13 cellular contexts compared by ENCODE assay signal in genomic region chr2:71500426-71501079, GRCh38. TPM values are rescaled to one million over a fixed set of nuclear protein-coding genes. Genes with fewer than 3 reads are reported as not detected.
DNase-seq lines count a peak whose midpoint lies in the region; ATAC-seq and TF ChIP-seq lines count a peak whose summit lies in the region.
"Had no signal": no experiment of that assay in that cellular context is flagged by ENCODE, and none has a peak within 500 bp of the region (broad histone marks: within the 10 kb centered on the region; RNA-seq: fewer than 3 reads in every experiment).

No MANE protein-coding gene starts in this region.

- H4K8ac ChIP-seq in neuronal stem cell (ENCODE audit: low read depth, low read length) = no peak overlapping the region

- H3K9ac ChIP-seq in neuronal stem cell (ENCODE audit: low read depth, low read length, poor library complexity) = no peak overlapping the region

- no peaks in the 10 kb centered on the region for H3K4me1 Mint-ChIP-seq in glutamatergic neuron (ENCODE audit: low read depth, unreplicated experiment)
- H3K4me1 Mint-ChIP-seq: immature natural killer cell; naive thymus-derived CD4-positive, alpha-beta T cell had no signal

- no peaks in the 10 kb centered on the region for H3K79me1 ChIP-seq in neuronal stem cell (ENCODE audit: low read depth, low read length)

- peaks cover 0 to 17% of the 10 kb centered on the region in 2 donors for H3K4me1 ChIP-seq in ascending aorta
- H3K4me1 ChIP-seq in heart right ventricle = peaks cover 43 to 90% (median 84%) of the 10 kb centered on the region in 9 donors
- H3K4me1 ChIP-seq in neuronal stem cell (ENCODE audit: control insufficient read depth in 2 of 2, insufficient read depth in 1 of 2, low read depth in 1 of 2, low read length in 2 of 2) = peaks cover 6 to 17% of the 10 kb centered on the region in 2 donors

- no peak overlapping the region for H2BK120ac ChIP-seq in neuronal stem cell (ENCODE audit: low read depth, low read length)

- no peak overlapping the region for H2BK15ac ChIP-seq in neuronal stem cell (ENCODE audit: low read length)

- no peak overlapping the region for H3K27ac Mint-ChIP-seq in glutamatergic neuron (ENCODE audit: unreplicated experiment)

- no peak overlapping the region for H3K14ac ChIP-seq in neuronal stem cell (ENCODE audit: low read length)

- intact Hi-C loops in ascending aorta (cut with DNase I) (loop anchor here (5.0 kb wide), 1 partner anchor 33 kb away; no protein-coding TSS in a partner anchor), heart right ventricle (cut with DNase I) (loop anchor here in 3 of 10 donors (5.0 to 10.0 kb wide), 3 partner anchors 33 to 346 kb away; partner anchors contain the start of gene PAIP2B (in 1 of the 3))

- no peak overlapping the region for H3K4me3 Mint-ChIP-seq in glutamatergic neuron (ENCODE audit: unreplicated experiment)
- H3K4me3 Mint-ChIP-seq: immature natural killer cell; naive thymus-derived CD4-positive, alpha-beta T cell had no signal

- no peak overlapping the region for H2BK12ac ChIP-seq in neuronal stem cell (ENCODE audit: low read length)

- peak; percentile 30 to 72 (median 61) for ATAC-seq in heart right ventricle
- ATAC-seq in HG02678 (IDR thresholded peaks at IDR 0.05; ENCODE audit: unreplicated experiment) = no peak
- ATAC-seq: activated CD4-positive, CD25-positive, alpha-beta regulatory T cell treated with anti-CD3 and anti-CD28 coated beads, Interleukin-2, amount 50 U/mL, for 24 hours; activated naive CD4-positive, alpha-beta T cell treated with anti-CD3 and anti-CD28 coated beads, Interleukin-2, amount 50 U/mL, for 72 hours; naive thymus-derived CD4-positive, alpha-beta T cell had no signal

- H3K4ac ChIP-seq in neuronal stem cell (ENCODE audit: low read length) = no peak overlapping the region

- 50 to 55% methylated on average over 7 of the region's 7 CpGs for WGBS in heart right ventricle, 2 donors
- WGBS in neuronal stem cell (ENCODE audit: extremely low coverage in 2 of 2, insufficient read length in 2 of 2, insufficient replicate concordance in 1 of 2), 2 donors = no CpG with 5 or more reads among the region's 7 CpGs

- H3K36me3 Mint-ChIP-seq in glutamatergic neuron (ENCODE audit: unreplicated experiment) = no peaks in the 10 kb centered on the region
- H3K36me3 Mint-ChIP-seq: activated naive CD4-positive, alpha-beta T cell treated with anti-CD3 and anti-CD28 coated beads, Interleukin-2, amount 50 U/mL, for 72 hours; immature natural killer cell; naive thymus-derived CD4-positive, alpha-beta T cell had no signal

- H2BK5ac ChIP-seq in neuronal stem cell (ENCODE audit: low read length) = peak overlapping the region; percentile 59

- no peak overlapping the region for H3K23ac ChIP-seq in neuronal stem cell (ENCODE audit: low read depth, low read length, poor library complexity)

- no peak overlapping the region for H3K4me2 ChIP-seq in neuronal stem cell (ENCODE audit: insufficient read depth, low read length, poor library complexity, severe bottlenecking)

- H3K27ac ChIP-seq in ascending aorta = peak overlapping the region; percentile 70 to 80
- peak overlapping the region; percentile 68 to 96 (median 82) for H3K27ac ChIP-seq in heart right ventricle
- H3K27ac ChIP-seq in neuronal stem cell (replicated peaks; ENCODE audit: low read length) = no peak overlapping the region

- DNase-seq in A172 (ENCODE audit: low spot score) = peak; percentile 54
- no peak for DNase-seq in ascending aorta (ENCODE audit: low spot score in 2 of 2)
- peak; percentile 54 to 70 for DNase-seq in heart right ventricle
- DNase-seq in neuronal stem cell (ENCODE audit: low spot score) = no peak
- DNase-seq in superior temporal gyrus (ENCODE audit: extremely low spot score) = no peak
- DNase-seq in stimulated activated CD4-positive, alpha-beta T cell treated with anti-CD3 and anti-CD28 coated beads, Interleukin-2, amount 100 ng/mL, for 48 hours = no peak
- no peak for DNase-seq in glutamatergic neuron
- DNase-seq: H7; immature natural killer cell; naive thymus-derived CD4-positive, alpha-beta T cell had no signal

- no peaks in the 10 kb centered on the region for H3K9me3 ChIP-seq in ascending aorta
- no peaks in the 10 kb centered on the region for H3K9me3 ChIP-seq in heart right ventricle
- H3K9me3 ChIP-seq in neuronal stem cell (replicated peaks in 1 of 2; ENCODE audit: control insufficient read depth in 2 of 2, insufficient read depth in 1 of 2, low read depth in 1 of 2, low read length in 2 of 2) = no peaks in the 10 kb centered on the region

- H3K27me3 ChIP-seq in ascending aorta = no peaks in the 10 kb centered on the region
- no peaks in the 10 kb centered on the region for H3K27me3 ChIP-seq in heart right ventricle
- no peaks in the 10 kb centered on the region for H3K27me3 ChIP-seq in neuronal stem cell (ENCODE audit: control insufficient read depth in 3 of 3, insufficient read depth in 3 of 3, low read depth in 1 of 3, low read length in 3 of 3)

- H2AFZ ChIP-seq in neuronal stem cell (ENCODE audit: low read length) = peak overlapping the region; percentile 36

- peaks cover 1% of the 10 kb centered on the region for H3K9me3 Mint-ChIP-seq in glutamatergic neuron (ENCODE audit: unreplicated experiment)
- H3K9me3 Mint-ChIP-seq: activated naive CD4-positive, alpha-beta T cell treated with anti-CD3 and anti-CD28 coated beads, Interleukin-2, amount 50 U/mL, for 72 hours; immature natural killer cell had no signal

- no peak overlapping the region for H3K4me3 ChIP-seq in ascending aorta
- no peak overlapping the region for H3K4me3 ChIP-seq in heart right ventricle
- no peak overlapping the region for H3K4me3 ChIP-seq in neuronal stem cell (ENCODE audit: low read length in 2 of 2)

- no peak for TF ChIP-seq CTCF in ascending aorta (IDR thresholded peaks at IDR 0.05)
- no peak for TF ChIP-seq CTCF in heart right ventricle (IDR thresholded peaks at IDR 0.05)
- no peak for TF ChIP-seq CTCF in glutamatergic neuron (IDR thresholded peaks at IDR 0.05; ENCODE audit: partially characterized antibody, unreplicated experiment)

- no peak overlapping the region for H2AK5ac ChIP-seq in neuronal stem cell (ENCODE audit: low read depth, low read length)

- H3K27me3 Mint-ChIP-seq in glutamatergic neuron (ENCODE audit: unreplicated experiment) = no peaks in the 10 kb centered on the region

- no peak overlapping the region for H4K91ac ChIP-seq in neuronal stem cell (ENCODE audit: low read depth, low read length, poor library complexity)

- no peak overlapping the region for H3K18ac ChIP-seq in neuronal stem cell (ENCODE audit: low read length)

- no peaks in the 10 kb centered on the region for H3K36me3 ChIP-seq in ascending aorta
- peaks cover 0 to 18% (median 0%) of the 10 kb centered on the region in 9 donors for H3K36me3 ChIP-seq in heart right ventricle
- H3K36me3 ChIP-seq in neuronal stem cell (replicated peaks in 1 of 2; ENCODE audit: control insufficient read depth in 2 of 2, insufficient read depth in 2 of 2, low read length in 2 of 2) = no peaks in the 10 kb centered on the region

RNA-seq across cellular contexts. Expression of gene DYSF, which starts 47.2 kb away (rescaled TPM):
- total RNA-seq in A172 (2014; rRNA removed; shearing (Covaris generic)) = 10.6 and 13.6 TPM in 2 replicates
- total RNA-seq in ascending aorta = 58.3 TPM
- total RNA-seq in heart right ventricle = 100 to 1,000 TPM in 1 of 10 donors, 10 to 100 TPM in 9; 48.3 to 100 (median 71.9) TPM
- 10 to 100 TPM; 20.6 to 29.8 TPM for polyA plus RNA-seq in heart right ventricle
- 0.43 TPM for polyA plus RNA-seq in neuronal stem cell (2013, experiment 1 of 2)
- polyA plus RNA-seq in neuronal stem cell (2013, experiment 2 of 2) = 0.35 TPM
- 11.1 TPM for total RNA-seq in glutamatergic neuron (ENCODE audit: unreplicated experiment)
- polyA plus RNA-seq: naive thymus-derived CD4-positive, alpha-beta T cell had no signal

Comparison
In these comparisons a context has a peak if more than half of its experiments do, and no peak if none do; other contexts are left out.
1. DNase-seq: peak in A172 (single experiment) and heart right ventricle (2 of 2); none in ascending aorta (0 of 2), neuronal stem cell (single experiment), superior temporal gyrus (single experiment), stimulated activated CD4-positive, alpha-beta T cell treated with anti-CD3 and anti-CD28 coated beads, Interleukin-2, amount 100 ng/mL, for 48 hours (0 of 2) and glutamatergic neuron (single experiment).